17 cellular contexts compared by ENCODE assay signal in genomic region chr14:65985976-65986375, GRCh38.
DNase-seq lines count a peak whose midpoint lies in the region; ATAC-seq lines count a peak whose summit lies in the region.
"Had no signal": no experiment of that assay in that cellular context is flagged by ENCODE, and none has a peak within 500 bp of the region (broad histone marks: within the 10 kb centered on the region; RNA-seq: fewer than 3 reads in every experiment).

No MANE protein-coding gene starts in this region.

- H3K27ac ChIP-seq in mesendoderm (ENCODE audit: low read depth, low read length) (no peak overlapping the region), GM23248 (no peak overlapping the region)
- H3K27ac ChIP-seq: A549 had no signal

- no peak overlapping the region for H3K23ac ChIP-seq in mesendoderm (ENCODE audit: low read length)

- H3F3A ChIP-seq in GM23248 (ENCODE audit: insufficient read depth) = no peaks in the 10 kb centered on the region

- no peaks in the 10 kb centered on the region for H3K79me1 ChIP-seq in mesendoderm (ENCODE audit: low read length)

- H3K56ac ChIP-seq in mesendoderm (ENCODE audit: low read length) = no peak overlapping the region

- no peak overlapping the region for H3K4me3 Mint-ChIP-seq in T-helper 17 cell
- H3K4me3 Mint-ChIP-seq: CD4-positive, alpha-beta memory T cell; HFFc6 had no signal

- H3K4me1 ChIP-seq in mesendoderm (ENCODE audit: control insufficient read depth, low read depth, low read length) (no peaks in the 10 kb centered on the region), GM23248 (ENCODE audit: insufficient read depth) (no peaks in the 10 kb centered on the region)
- H3K4me1 ChIP-seq: A549, HAP-1 had no signal

- no peaks in the 10 kb centered on the region for H3K36me3 ChIP-seq in mesendoderm (ENCODE audit: control insufficient read depth, insufficient read depth, low read length)
- H3K36me3 ChIP-seq in GM23248 (ENCODE audit: low read depth) = no peaks in the 10 kb centered on the region
- H3K36me3 ChIP-seq: HAP-1 had no signal

- H4K5ac ChIP-seq in mesendoderm (ENCODE audit: low read length) = no peak overlapping the region

- H3K4me3 ChIP-seq in mesendoderm (ENCODE audit: low read length) = no peak overlapping the region
- H3K4me3 ChIP-seq in GM23248 = no peak overlapping the region
- H3K4me3 ChIP-seq: A549, HAP-1 had no signal

- H3K9me2 ChIP-seq in GM23248 (ENCODE audit: insufficient read depth) = no peaks in the 10 kb centered on the region

- no peak for ATAC-seq in activated CD4-positive, CD25-positive, alpha-beta regulatory T cell treated with anti-CD3 and anti-CD28 coated beads, Interleukin-2, amount 50 U/mL, for 24 hours
- no peak for ATAC-seq in T-helper 17 cell
- ATAC-seq: A549 had no signal

- no peak overlapping the region for H2AK5ac ChIP-seq in mesendoderm (ENCODE audit: low read length)

- no peak overlapping the region for H2BK15ac ChIP-seq in mesendoderm (replicated peaks; ENCODE audit: low read depth)

- H3K4me1 Mint-ChIP-seq in T-helper 17 cell = peaks cover 3% of the 10 kb centered on the region

- H3K79me2 ChIP-seq in mesendoderm (ENCODE audit: control insufficient read depth, insufficient read depth, low read length) (no peaks in the 10 kb centered on the region), GM23248 (ENCODE audit: insufficient read depth) (no peaks in the 10 kb centered on the region)

- no peak overlapping the region for H2BK120ac ChIP-seq in mesendoderm (ENCODE audit: low read depth, low read length)

- H3K9me3 ChIP-seq in GM23248 (ENCODE audit: low read depth) (no peaks in the 10 kb centered on the region), T-helper 17 cell (ENCODE audit: control insufficient read depth, low read length, poor library complexity, severe bottlenecking) (no peaks in the 10 kb centered on the region)
- H3K9me3 ChIP-seq: A549, HAP-1 had no signal

- H3K27ac Mint-ChIP-seq in T-helper 17 cell = no peak overlapping the region
- H3K27ac Mint-ChIP-seq: HFFc6 had no signal

- H4K8ac ChIP-seq in mesendoderm (ENCODE audit: low read depth, low read length) = no peak overlapping the region

- no CpG with 5 or more reads among the region's 1 CpG for WGBS in mesendoderm (ENCODE audit: extremely low coverage, insufficient coverage, low lambda C conversion rate)
- 0 to 3% methylated on average over 1 of the region's 1 CpG for WGBS in GM23248 (ENCODE audit: low coverage in 1 of 2, low lambda C conversion rate in 2 of 2, missing lambda C conversion rate in 2 of 2), 2 experiments

- H3K27me3 ChIP-seq in mesendoderm (ENCODE audit: insufficient read depth, low read length, poor library complexity) (no peaks in the 10 kb centered on the region), GM23248 (replicated peaks; ENCODE audit: insufficient read depth) (peaks cover 6% of the 10 kb centered on the region)

- no peaks in the 10 kb centered on the region for H3K27me3 Mint-ChIP-seq in T-helper 17 cell
- H3K27me3 Mint-ChIP-seq: CD4-positive, alpha-beta memory T cell had no signal

- H4K20me1 ChIP-seq in GM23248 (ENCODE audit: insufficient read depth) = no peaks in the 10 kb centered on the region

- H3K36me3 Mint-ChIP-seq in T-helper 17 cell (ENCODE audit: low read depth) = no peaks in the 10 kb centered on the region
- H3K36me3 Mint-ChIP-seq: CD4-positive, alpha-beta memory T cell had no signal

- no peak overlapping the region for H3K9ac ChIP-seq in mesendoderm (ENCODE audit: low read length)
- H3K9ac ChIP-seq in GM23248 = no peak overlapping the region

- in situ Hi-C loops in GM23248 (cut with MboI) = no loop called here

- no peak overlapping the region for H3K18ac ChIP-seq in mesendoderm (ENCODE audit: low read length)

- H2AFZ ChIP-seq in GM23248 = no peak overlapping the region

- H3K4me2 ChIP-seq in mesendoderm (ENCODE audit: low read length) = no peak overlapping the region
- H3K4me2 ChIP-seq in GM23248 (ENCODE audit: unreplicated experiment) = no peak overlapping the region
- H3K4me2 ChIP-seq: A549 had no signal

- H2BK5ac ChIP-seq in mesendoderm (ENCODE audit: low read length) = no peak overlapping the region

- peak; percentile 48 for DNase-seq in NCI-H226
- peak; percentile 44 for DNase-seq in amniotic epithelial cell (ENCODE audit: low read depth)
- peak; percentile 60 for DNase-seq in mesendoderm
- DNase-seq in GM23248 = no peak
- DNase-seq in T-helper 17 cell = no peak
- DNase-seq: 8988T; C1 segment of cervical spinal cord; Calu3; CD4-positive, alpha-beta memory T cell; COR-L47; DMS79 treated with DMSO at 0.1 percent for 48 hours; GF-D8; GOT3; HFFc6 had no signal

- H3K4ac ChIP-seq in mesendoderm (ENCODE audit: low read depth, low read length) = no peak overlapping the region

Comparison
In these comparisons a context has a peak if more than half of its experiments do, and no peak if none do; other contexts are left out.
1. DNase-seq: peak in NCI-H226 (single experiment), amniotic epithelial cell (single experiment) and mesendoderm (single experiment); none in GM23248 (single experiment) and T-helper 17 cell (0 of 3).